In the genomic region with DNA sequence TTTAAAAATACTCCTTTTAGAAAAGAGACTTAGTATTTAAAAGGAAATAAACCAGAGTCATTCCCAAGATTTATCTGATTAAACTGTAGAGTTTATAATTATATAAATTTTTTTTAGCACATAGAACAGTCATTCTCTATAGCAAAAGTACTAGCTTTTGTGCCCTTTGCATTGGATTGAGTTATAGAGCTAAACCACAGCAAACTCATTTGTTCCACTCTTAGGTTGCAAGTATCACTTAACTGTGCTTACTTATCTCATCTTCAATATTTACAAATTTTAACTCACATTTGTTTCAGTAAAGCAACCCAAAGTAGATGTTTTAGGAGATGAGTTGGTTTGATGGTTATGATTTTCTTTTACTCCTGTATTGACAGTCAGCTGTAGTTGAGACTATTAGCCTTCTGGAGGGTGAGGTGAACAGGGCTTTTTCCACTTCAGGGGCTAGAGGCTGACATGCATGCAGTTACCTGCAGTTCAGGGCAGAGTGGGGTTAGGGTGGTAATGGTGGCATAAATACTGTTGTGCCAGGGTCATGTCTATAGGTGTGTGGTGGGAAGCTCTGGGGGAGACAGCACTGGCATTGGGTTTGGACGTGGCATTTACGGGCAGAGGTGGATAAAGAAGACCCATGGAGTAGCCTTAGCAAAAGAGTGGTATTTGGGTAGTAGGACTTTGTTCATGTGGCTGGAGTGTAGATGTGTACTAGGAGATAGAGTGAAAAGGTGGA, we compare ENCODE assay signal across 12 cellular contexts. TPM values are rescaled to one million over a fixed set of nuclear protein-coding genes. Genes with fewer than 3 reads are reported as not detected.
A peak's percentile ranks its signal among the peaks of the same experiment; 100 is the strongest.
DNase-seq lines count a peak whose midpoint lies in the region; ATAC-seq and TF ChIP-seq lines count a peak whose summit lies in the region.
"Had no signal": no experiment of that assay in that cellular context is flagged by ENCODE, and none has a peak within 500 bp of the region (broad histone marks: within the 10 kb centered on the region; RNA-seq: fewer than 3 reads in every experiment).

No MANE protein-coding gene starts in this region.

- TF ChIP-seq CTCF in chondrocyte (IDR thresholded peaks at IDR 0.05) (no peak), progenitor cell of endocrine pancreas (IDR thresholded peaks at IDR 0.05; ENCODE audit: unreplicated experiment) (no peak)

- peaks cover 65% of the 10 kb centered on the region for H3K4me1 Mint-ChIP-seq in chondrocyte (ENCODE audit: low read depth)
- H3K4me1 Mint-ChIP-seq in progenitor cell of endocrine pancreas (ENCODE audit: low read depth) = peaks cover 40% of the 10 kb centered on the region

- H3K27me3 Mint-ChIP-seq in chondrocyte (ENCODE audit: low read depth) (no peaks in the 10 kb centered on the region), progenitor cell of endocrine pancreas (no peaks in the 10 kb centered on the region)

- no peak overlapping the region for H3K4me3 Mint-ChIP-seq in chondrocyte (ENCODE audit: unreplicated experiment)
- H3K4me3 Mint-ChIP-seq in progenitor cell of endocrine pancreas (ENCODE audit: low read depth) = no peak overlapping the region

- no peak overlapping the region for H3K27ac ChIP-seq in substantia nigra (ENCODE audit: low read depth, low read length, poor library complexity, severe bottlenecking)
- H3K27ac ChIP-seq: PC-9 had no signal

- DNase-seq in chondrocyte (ENCODE audit: low spot score) (no peak), progenitor cell of endocrine pancreas (ENCODE audit: low spot score, unreplicated experiment) (no peak), NCI-H2227 treated with DMSO at 0.1 percent for 48 hours (lab: John Stamatoyannopoulos, UW) (no peak), substantia nigra (lab: John Stamatoyannopoulos, UW) (no peak)
- DNase-seq: DMS79 treated with DMSO at 0.1 percent for 48 hours, dorsolateral prefrontal cortex, NCI-H2029 treated with DMSO at 0.1 percent for 48 hours, PC-9, T-helper 9 cell had no signal

- ATAC-seq in GM18520 (IDR thresholded peaks at IDR 0.05; ENCODE audit: unreplicated experiment) = peak; percentile 6
- peak; percentile 22 for ATAC-seq in HG03159 (IDR thresholded peaks at IDR 0.05; ENCODE audit: unreplicated experiment)
- no peak for ATAC-seq in GM21529 (IDR thresholded peaks at IDR 0.05; ENCODE audit: unreplicated experiment)

- H3K27ac Mint-ChIP-seq in chondrocyte (ENCODE audit: unreplicated experiment) = peak overlapping the region; percentile 94
- H3K27ac Mint-ChIP-seq in progenitor cell of endocrine pancreas = peak overlapping the region; percentile 53

- H3K36me3 Mint-ChIP-seq in chondrocyte (ENCODE audit: low read depth) (no peaks in the 10 kb centered on the region), progenitor cell of endocrine pancreas (ENCODE audit: insufficient read depth) (peaks cover 2% of the 10 kb centered on the region)

- no peaks in the 10 kb centered on the region for H3K9me3 Mint-ChIP-seq in chondrocyte (ENCODE audit: low read depth)
- no peaks in the 10 kb centered on the region for H3K9me3 Mint-ChIP-seq in progenitor cell of endocrine pancreas (ENCODE audit: low read depth)

RNA-seq across cellular contexts. Expression of a gene that starts 42.1 kb away (rescaled TPM):
- total RNA-seq in chondrocyte = 48.6 to 51.2 TPM (median 50.3 TPM) in 3 replicates
- total RNA-seq in progenitor cell of endocrine pancreas = 83.5 and 90.3 TPM in 2 replicates
